In the genomic region with DNA sequence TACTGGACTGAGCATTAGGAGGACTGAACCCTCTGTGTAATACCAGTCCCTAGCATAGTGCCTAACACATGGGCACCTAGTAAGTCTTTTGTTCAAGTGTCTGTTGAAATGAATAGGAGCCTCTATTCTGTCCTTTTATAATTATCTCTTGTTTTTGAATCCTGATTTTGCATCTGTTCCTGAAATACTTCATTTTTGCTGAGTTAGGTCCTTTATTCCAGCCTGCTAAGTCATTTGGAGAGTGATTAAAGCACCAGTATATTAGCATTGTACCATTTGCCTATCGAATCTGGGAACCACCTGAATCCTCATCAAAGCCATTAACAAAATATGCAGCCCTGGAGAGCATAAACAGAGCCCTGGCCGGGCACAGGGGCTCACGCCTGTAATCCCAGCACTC, we compare ENCODE assay signal across 33 cellular contexts.
"Had no signal": no experiment of that assay in that cellular context is flagged by ENCODE, and none has a peak within 500 bp of the region (broad histone marks: within the 10 kb centered on the region; RNA-seq: fewer than 3 reads in every experiment).

No MANE protein-coding gene starts in this region.

- H3K9me3 Mint-ChIP-seq: activated CD4-positive, alpha-beta memory T cell treated with anti-CD3 and anti-CD28 coated beads, Interleukin-2, amount 10 ng/mL, durations not matched to agents 7 days and 5 days; activated naive CD8-positive, alpha-beta T cell treated with anti-CD3 and anti-CD28 coated beads, Interleukin-2, amount 50 U/mL, for 24 hours; activated T-cell treated with anti-CD3 and anti-CD28 coated beads, Interleukin-2, amount 50 U/mL, for 72 hours; brain; T-cell had no signal

- H3K4me1 Mint-ChIP-seq: brain had no signal

- H3K27me3 Mint-ChIP-seq: activated CD4-positive, alpha-beta memory T cell treated with anti-CD3 and anti-CD28 coated beads, Interleukin-2, amount 10 ng/mL, durations not matched to agents 7 days and 5 days; activated CD8-positive, alpha-beta memory T cell treated with anti-CD3 and anti-CD28 coated beads, Interleukin-2, amount 10 ng/mL, durations not matched to agents 7 days and 5 days; activated naive CD8-positive, alpha-beta T cell treated with anti-CD3 and anti-CD28 coated beads, Interleukin-2, amount 50 U/mL, for 24 hours; brain; T-cell had no signal

- H3K27ac ChIP-seq: Peyer's patch, WERI-Rb-1 had no signal

- H3K27me3 ChIP-seq: MG63, Peyer's patch had no signal

- H3K4me3 ChIP-seq: MG63, Peyer's patch had no signal

- H3K27ac Mint-ChIP-seq: activated CD4-positive, alpha-beta memory T cell treated with anti-CD3 and anti-CD28 coated beads, Interleukin-2, amount 10 ng/mL, durations not matched to agents 7 days and 5 days; activated CD8-positive, alpha-beta memory T cell treated with anti-CD3 and anti-CD28 coated beads, Interleukin-2, amount 10 ng/mL, durations not matched to agents 7 days and 5 days; activated T-cell treated with anti-CD3 and anti-CD28 coated beads, Interleukin-2, amount 50 U/mL, for 72 hours had no signal

- H3K9me3 ChIP-seq: MG63, Peyer's patch had no signal

- H3K4me1 ChIP-seq: Peyer's patch had no signal

- DNase-seq: activated CD4-positive, alpha-beta memory T cell treated with anti-CD3 and anti-CD28 coated beads, Interleukin-2, amount 10 ng/mL, durations not matched to agents 7 days and 5 days; activated CD4-positive, alpha-beta T cell treated with anti-CD3 and anti-CD28 coated beads for 1 hour; activated CD4-positive, alpha-beta T cell treated with anti-CD3 and anti-CD28 coated beads for 48 hours; activated CD4-positive, CD25-positive, alpha-beta regulatory T cell; activated CD8-positive, alpha-beta memory T cell treated with anti-CD3 and anti-CD28 coated beads for 24 hours; activated CD8-positive, alpha-beta memory T cell treated with anti-CD3 and anti-CD28 coated beads, Interleukin-2, amount 10 ng/mL, durations not matched to agents 7 days and 5 days; activated CD8-positive, alpha-beta memory T cell treated with anti-CD3 and anti-CD28 coated beads, Interleukin-2, amount 50 U/mL, for 48 hours; activated effector memory CD4-positive, alpha-beta T cell treated with Interleukin-2 at 50 U/mL for 16 hours; activated naive CD4-positive, alpha-beta T cell treated with anti-CD3 and anti-CD28 coated beads, Interleukin-2, amount 50 U/mL, for 16 hours; activated naive CD8-positive, alpha-beta T cell treated with anti-CD3 and anti-CD28 coated beads, Interleukin-2, amount 50 U/mL, for 24 hours; activated T-cell treated with anti-CD3 and anti-CD28 coated beads, Interleukin-2, amount 50 U/mL, for 72 hours; anterior cingulate cortex; caudate nucleus; Kasumi-1; MG63; NCI-H1048; NCI-H1105 treated with DMSO at 0.1 percent for 48 hours; NCI-H1436; NCI-H1694; NCI-H1930; NCI-H2081 treated with DMSO at 0.1 percent for 48 hours; NCI-H345; NCI-H524 treated with DMSO at 0.1 percent for 48 hours; PC-3; RPMI8226; SIG-M5; T-cell; T-helper 2 cell; T-helper 9 cell; WERI-Rb-1 had no signal

- H3K4me3 Mint-ChIP-seq: activated CD4-positive, alpha-beta memory T cell treated with anti-CD3 and anti-CD28 coated beads, Interleukin-2, amount 10 ng/mL, durations not matched to agents 7 days and 5 days; activated CD8-positive, alpha-beta memory T cell treated with anti-CD3 and anti-CD28 coated beads, Interleukin-2, amount 10 ng/mL, durations not matched to agents 7 days and 5 days; activated naive CD8-positive, alpha-beta T cell treated with anti-CD3 and anti-CD28 coated beads, Interleukin-2, amount 50 U/mL, for 24 hours; activated T-cell treated with anti-CD3 and anti-CD28 coated beads, Interleukin-2, amount 50 U/mL, for 72 hours; brain; T-cell had no signal

- ATAC-seq: activated CD8-positive, alpha-beta memory T cell treated with anti-CD3 and anti-CD28 coated beads, Interleukin-2, amount 10 ng/mL, durations not matched to agents 7 days and 5 days; activated naive CD8-positive, alpha-beta T cell treated with anti-CD3 and anti-CD28 coated beads, Interleukin-2, amount 50 U/mL, for 24 hours; activated T-cell treated with anti-CD3 and anti-CD28 coated beads, Interleukin-2, amount 50 U/mL, for 72 hours; PC-3; SK-N-SH treated with all-trans-retinoic acid at 6 μM for 48 hours; T-cell had no signal
